8 cellular contexts compared by ENCODE assay signal in the genomic region with DNA sequence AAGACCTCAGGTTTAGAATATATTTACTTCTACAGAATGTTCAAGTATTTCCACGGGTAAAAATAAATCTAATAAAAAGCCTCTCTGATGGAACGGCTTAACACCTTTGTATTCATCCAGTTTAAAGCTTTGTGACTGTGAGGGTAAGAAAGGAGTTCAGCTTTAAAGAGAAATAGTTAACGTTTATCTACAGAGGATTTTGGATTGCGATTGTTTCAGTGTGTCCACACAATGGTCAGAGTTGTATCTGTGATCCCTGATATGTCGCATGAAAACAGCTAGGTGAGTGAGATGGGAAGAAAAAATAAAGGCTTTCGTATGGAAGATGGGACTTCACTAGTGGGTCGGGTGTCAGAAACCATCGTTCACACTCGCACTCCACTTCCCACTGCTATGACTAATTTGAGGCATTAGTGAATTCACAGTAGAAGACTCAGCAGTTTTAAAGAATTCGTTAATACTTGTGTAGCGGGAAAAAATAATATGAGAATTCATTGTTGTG. TPM values are rescaled to one million over a fixed set of nuclear protein-coding genes. Genes with fewer than 3 reads are reported as not detected.
A peak's percentile ranks its signal among the peaks of the same experiment; 100 is the strongest.
DNase-seq lines count a peak whose midpoint lies in the region; ATAC-seq and TF ChIP-seq lines count a peak whose summit lies in the region.

No MANE protein-coding gene starts in this region.

- no peak for DNase-seq in activated CD8-positive, alpha-beta memory T cell treated with anti-CD3 and anti-CD28 coated beads, Interleukin-2, amount 10 ng/mL, durations not matched to agents 7 days and 5 days
- no peak for DNase-seq in activated CD8-positive, alpha-beta memory T cell treated with anti-CD3 and anti-CD28 coated beads, Interleukin-2, amount 50 U/mL, for 48 hours
- DNase-seq in RWPE2 (ENCODE audit: low spot score) (no peak), epithelial cell of esophagus (ENCODE audit: low read depth) (peak; percentile 63), osteocyte (ENCODE audit: extremely low spot score, unreplicated experiment) (no peak), NCI-H2081 treated with DMSO at 0.1 percent for 48 hours (lab: John Stamatoyannopoulos, UW) (no peak), LoVo (ENCODE audit: low spot score) (no peak), activated gamma-delta T cell (lab: John Stamatoyannopoulos, UW) (no peak)

- no peak overlapping the region for H3K27ac Mint-ChIP-seq in activated CD8-positive, alpha-beta memory T cell treated with anti-CD3 and anti-CD28 coated beads, Interleukin-2, amount 10 ng/mL, durations not matched to agents 7 days and 5 days
- H3K27ac Mint-ChIP-seq in osteocyte (ENCODE audit: unreplicated experiment), result peak overlapping the region; percentile 81

- H3K9me3 ChIP-seq in RWPE2 (ENCODE audit: severe bottlenecking), result no peaks in the 10 kb centered on the region

- TF ChIP-seq CTCF in RWPE2 (IDR thresholded peaks at IDR 0.05; ENCODE audit: poor library complexity, severe bottlenecking) (no peak), epithelial cell of esophagus (IDR thresholded peaks at IDR 0.05; ENCODE audit: insufficient read depth, low read depth, low read length, missing control alignments) (no peak), osteocyte (IDR thresholded peaks at IDR 0.05) (no peak)

- peak overlapping the region; percentile 82 for H3K4me3 ChIP-seq in RWPE2 (ENCODE audit: severe bottlenecking)
- peak overlapping the region; percentile 70 for H3K4me3 ChIP-seq in epithelial cell of esophagus (ENCODE audit: low read length)

- no peaks in the 10 kb centered on the region for H3K27me3 ChIP-seq in RWPE2 (ENCODE audit: insufficient read depth, poor library complexity, severe bottlenecking)

- H3K36me3 Mint-ChIP-seq in activated CD8-positive, alpha-beta memory T cell treated with anti-CD3 and anti-CD28 coated beads, Interleukin-2, amount 10 ng/mL, durations not matched to agents 7 days and 5 days, result peaks cover 2% of the 10 kb centered on the region
- no peaks in the 10 kb centered on the region for H3K36me3 Mint-ChIP-seq in osteocyte (ENCODE audit: unreplicated experiment)

- ATAC-seq in activated CD8-positive, alpha-beta memory T cell treated with anti-CD3 and anti-CD28 coated beads, Interleukin-2, amount 10 ng/mL, durations not matched to agents 7 days and 5 days, result no peak
- ATAC-seq in RWPE2 (ENCODE audit: low read depth), result no peak

- H3K9me3 Mint-ChIP-seq in activated CD8-positive, alpha-beta memory T cell treated with anti-CD3 and anti-CD28 coated beads, Interleukin-2, amount 10 ng/mL, durations not matched to agents 7 days and 5 days (ENCODE audit: low read depth), result no peaks in the 10 kb centered on the region
- no peaks in the 10 kb centered on the region for H3K9me3 Mint-ChIP-seq in osteocyte (ENCODE audit: unreplicated experiment)

- peak overlapping the region; percentile 72 for H3K4me3 Mint-ChIP-seq in activated CD8-positive, alpha-beta memory T cell treated with anti-CD3 and anti-CD28 coated beads, Interleukin-2, amount 10 ng/mL, durations not matched to agents 7 days and 5 days
- H3K4me3 Mint-ChIP-seq in osteocyte (ENCODE audit: unreplicated experiment), result peak overlapping the region; percentile 84

- peaks cover 16% of the 10 kb centered on the region for H3K4me1 ChIP-seq in RWPE2 (ENCODE audit: insufficient read depth, poor library complexity, severe bottlenecking)

- CTCF ChIA-PET in activated CD8-positive, alpha-beta memory T cell treated with anti-CD3 and anti-CD28 coated beads, Interleukin-2, amount 10 ng/mL, durations not matched to agents 7 days and 5 days (lab: Charles Lee), result interaction anchor here (1.4 to 3.8 kb wide), 4 partner anchors 61 to 79 kb away, joined by 4 to 22 read pairs (median 8); a partner anchor contains a TSS

- H3K36me3 ChIP-seq in RWPE2 (ENCODE audit: low read depth), result peaks cover 8% of the 10 kb centered on the region; the same call in 1 of the 2 replicates

- H3K27ac ChIP-seq in RWPE2 (ENCODE audit: poor library complexity, severe bottlenecking), result peak overlapping the region; percentile 71

- H3K4me1 Mint-ChIP-seq in activated CD8-positive, alpha-beta memory T cell treated with anti-CD3 and anti-CD28 coated beads, Interleukin-2, amount 10 ng/mL, durations not matched to agents 7 days and 5 days, result peaks cover 18% of the 10 kb centered on the region
- peaks cover 31% of the 10 kb centered on the region for H3K4me1 Mint-ChIP-seq in osteocyte (ENCODE audit: unreplicated experiment)

- H3K27me3 Mint-ChIP-seq in activated CD8-positive, alpha-beta memory T cell treated with anti-CD3 and anti-CD28 coated beads, Interleukin-2, amount 10 ng/mL, durations not matched to agents 7 days and 5 days, result peaks cover 23% of the 10 kb centered on the region
- H3K27me3 Mint-ChIP-seq in osteocyte (ENCODE audit: unreplicated experiment), result no peaks in the 10 kb centered on the region

RNA-seq across cellular contexts. Expression of a gene that starts 1.6 kb away (rescaled TPM):
- 10 to 100 TPM; 21.9 to 33.5 TPM for total RNA-seq in activated CD8-positive, alpha-beta memory T cell treated with anti-CD3 and anti-CD28 coated beads, Interleukin-2, amount 10 ng/mL, durations not matched to agents 7 days and 5 days
- 330 and 338 TPM in 2 replicates for total RNA-seq in osteocyte
